ENCODE assay signal across 21 cellular contexts in the genomic region with DNA sequence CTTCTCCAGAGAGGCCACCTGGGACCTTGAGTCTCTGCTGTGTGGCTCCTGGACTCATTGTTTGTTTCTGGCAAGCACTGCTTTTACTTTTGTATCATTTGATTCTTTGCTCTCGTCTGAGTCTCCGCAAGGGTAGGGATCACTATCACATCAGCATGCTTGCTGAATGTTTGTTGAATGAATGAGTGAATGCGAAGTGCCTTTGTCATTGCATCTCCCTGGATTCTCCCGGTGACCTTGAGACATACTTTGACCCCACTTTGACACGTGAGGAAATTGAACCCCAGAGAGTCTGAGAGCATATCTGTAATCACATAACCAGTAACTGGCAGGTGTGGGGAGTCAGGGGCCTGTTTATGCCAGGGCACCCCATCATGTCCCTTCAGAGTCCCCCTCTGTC.
DNase-seq lines count a peak whose midpoint lies in the region; ATAC-seq and TF ChIP-seq lines count a peak whose summit lies in the region.
"Had no signal": no experiment of that assay in that cellular context is flagged by ENCODE, and none has a peak within 500 bp of the region (broad histone marks: within the 10 kb centered on the region; RNA-seq: fewer than 3 reads in every experiment).

No MANE protein-coding gene starts in this region.

- no peak overlapping the region for H3K4me3 Mint-ChIP-seq in H9
- H3K4me3 Mint-ChIP-seq: activated B cell treated with CpG ODN at 0.5 μM for 24 hours; activated CD4-positive, alpha-beta memory T cell treated with anti-CD3 and anti-CD28 coated beads for 36 hours; activated naive CD4-positive, alpha-beta T cell treated with anti-CD3 and anti-CD28 coated beads, Interleukin-2, amount 10 ng/mL, durations not matched to agents 7 days and 5 days; activated T-cell treated with anti-CD3 and anti-CD28 coated beads, Interleukin-2, amount 50 U/mL, for 24 hours had no signal

- H3K9me3 ChIP-seq in BLaER1 treated with 17β-estradiol and CSF1 and Interleukin-3, amounts not matched to agents 10 nM and 100 nM (replicated peaks in 1 of 11) = no peaks in the 10 kb centered on the region
- H3K9me3 ChIP-seq in H9 (ENCODE audit: control insufficient read depth, low read depth, low read length) (no peaks in the 10 kb centered on the region), esophagus muscularis mucosa (no peaks in the 10 kb centered on the region), osteoblast (ENCODE audit: low read depth, low read length) (no peaks in the 10 kb centered on the region)
- H3K9me3 ChIP-seq: pancreas, tibial artery had no signal

- no peaks in the 10 kb centered on the region for H3K23me2 ChIP-seq in H9 (ENCODE audit: insufficient read length, low read depth, low read length, poor library complexity, severe bottlenecking)

- H2BK5ac ChIP-seq in H9 (ENCODE audit: insufficient read length, low read length) = no peak overlapping the region

- H3K14ac ChIP-seq in H9 (ENCODE audit: insufficient read depth, low read length) = no peak overlapping the region

- no peak for TF ChIP-seq EP300 in esophagus muscularis mucosa (IDR thresholded peaks at IDR 0.05)

- no peaks in the 10 kb centered on the region for H3K9me3 Mint-ChIP-seq in H9
- H3K9me3 Mint-ChIP-seq: activated B cell treated with CpG ODN at 0.5 μM for 24 hours; activated CD4-positive, alpha-beta memory T cell treated with anti-CD3 and anti-CD28 coated beads for 36 hours; activated naive CD4-positive, alpha-beta T cell treated with anti-CD3 and anti-CD28 coated beads, Interleukin-2, amount 10 ng/mL, durations not matched to agents 7 days and 5 days; activated T-cell treated with anti-CD3 and anti-CD28 coated beads, Interleukin-2, amount 50 U/mL, for 24 hours had no signal

- H3K36me3 Mint-ChIP-seq in H9 (ENCODE audit: insufficient read depth in 1 of 3, low read depth in 3 of 3) = no peaks in the 10 kb centered on the region
- H3K36me3 Mint-ChIP-seq: activated CD4-positive, alpha-beta memory T cell treated with anti-CD3 and anti-CD28 coated beads for 36 hours; activated naive CD4-positive, alpha-beta T cell treated with anti-CD3 and anti-CD28 coated beads, Interleukin-2, amount 10 ng/mL, durations not matched to agents 7 days and 5 days had no signal

- H2BK15ac ChIP-seq in H9 (ENCODE audit: low read depth, low read length) = no peak overlapping the region

- H3K27me3 Mint-ChIP-seq in H9 (ENCODE audit: low read depth) = no peaks in the 10 kb centered on the region
- H3K27me3 Mint-ChIP-seq: activated B cell treated with CpG ODN at 0.5 μM for 24 hours; activated CD4-positive, alpha-beta memory T cell treated with anti-CD3 and anti-CD28 coated beads for 36 hours; activated naive CD4-positive, alpha-beta T cell treated with anti-CD3 and anti-CD28 coated beads, Interleukin-2, amount 10 ng/mL, durations not matched to agents 7 days and 5 days; activated T-cell treated with anti-CD3 and anti-CD28 coated beads, Interleukin-2, amount 50 U/mL, for 24 hours had no signal

- H3K79me2 ChIP-seq in H9 (ENCODE audit: insufficient read depth, low read length) (no peaks in the 10 kb centered on the region), osteoblast (ENCODE audit: insufficient read depth, low read length) (peaks cover 86% of the 10 kb centered on the region)

- H2AK5ac ChIP-seq in H9 (ENCODE audit: insufficient read length, low read length) = no peak overlapping the region

- no peak overlapping the region for H3T11ph ChIP-seq in H9 (ENCODE audit: low read length)

- no peaks in the 10 kb centered on the region for H3K27me3 ChIP-seq in BLaER1 treated with 17β-estradiol and CSF1 and Interleukin-3, amounts not matched to agents 10 nM and 100 nM
- H3K27me3 ChIP-seq in H9 (ENCODE audit: insufficient read depth, low read length) (no peaks in the 10 kb centered on the region), esophagus muscularis mucosa (no peaks in the 10 kb centered on the region), osteoblast (ENCODE audit: insufficient read depth, low read length) (no peaks in the 10 kb centered on the region)
- H3K27me3 ChIP-seq: pancreas, tibial artery had no signal

- H3K79me1 ChIP-seq in H9 (ENCODE audit: insufficient read depth, low read depth, low read length, poor library complexity, severe bottlenecking) = no peaks in the 10 kb centered on the region

- H3K4me2 ChIP-seq in BLaER1 treated with 17β-estradiol and CSF1 and Interleukin-3, amounts not matched to agents 10 nM and 100 nM = peak overlapping the region in 7 of 11 experiments; percentile 6 to 49 (median 35); a peak in 11 of 22 replicates
- no peak overlapping the region for H3K4me2 ChIP-seq in H9 (ENCODE audit: insufficient read depth, insufficient read length, low read length)
- H3K4me2 ChIP-seq in osteoblast (ENCODE audit: insufficient read depth, low read length) = no peak overlapping the region

- H2AFZ ChIP-seq in H9 (ENCODE audit: low read length) = no peak overlapping the region
- H2AFZ ChIP-seq in osteoblast (ENCODE audit: low read length) = no peak overlapping the region

- no peak overlapping the region for H3K4me3 ChIP-seq in BLaER1 treated with 17β-estradiol and CSF1 and Interleukin-3, amounts not matched to agents 10 nM and 100 nM
- H3K4me3 ChIP-seq in esophagus muscularis mucosa (no peak overlapping the region), osteoblast (ENCODE audit: insufficient read depth, low read length) (no peak overlapping the region)
- H3K4me3 ChIP-seq: pancreas, SK-N-MC, tibial artery had no signal

- H3K56ac ChIP-seq in H9 (ENCODE audit: insufficient read length, low read depth, low read length) = no peak overlapping the region

- H3K9ac ChIP-seq in BLaER1 treated with 17β-estradiol and CSF1 and Interleukin-3, amounts not matched to agents 10 nM and 100 nM = peak overlapping the region in 3 of 11 experiments; percentile 12 to 35 (median 18); a peak in 3 of 22 replicates
- no peak overlapping the region for H3K9ac ChIP-seq in H9 (ENCODE audit: extremely low read depth, insufficient read length, low read length)

- peaks cover 99 to 100% (median 100%) of the 10 kb centered on the region in 11 experiments for H4K20me1 ChIP-seq in BLaER1 treated with 17β-estradiol and CSF1 and Interleukin-3, amounts not matched to agents 10 nM and 100 nM
- H4K20me1 ChIP-seq in H9 (ENCODE audit: control insufficient read depth, insufficient read depth, insufficient read length) (no peaks in the 10 kb centered on the region), osteoblast (ENCODE audit: insufficient read depth, low read length) (peaks cover 42% of the 10 kb centered on the region)

- peaks cover 26 to 96% (median 60%) of the 10 kb centered on the region in 11 experiments; a peak in 20 of 22 replicates for H3K36me3 ChIP-seq in BLaER1 treated with 17β-estradiol and CSF1 and Interleukin-3, amounts not matched to agents 10 nM and 100 nM
- H3K36me3 ChIP-seq in esophagus muscularis mucosa (peaks cover 0 to 32% (median 24%) of the 10 kb centered on the region in 4 donors), osteoblast (ENCODE audit: insufficient read depth, low read length) (peaks cover 11% of the 10 kb centered on the region)
- H3K36me3 ChIP-seq: pancreas had no signal

- no peak for TF ChIP-seq POLR2A in esophagus muscularis mucosa (IDR thresholded peaks at IDR 0.05; ENCODE audit: low read depth)

- no peak overlapping the region for H2BK120ac ChIP-seq in H9 (ENCODE audit: low read depth, low read length, poor library complexity, severe bottlenecking)

- no peak for DNase-seq in H9
- DNase-seq in esophagus muscularis mucosa (ENCODE audit: extremely low spot score) = no peak
- no peak for DNase-seq in osteoblast (ENCODE audit: insufficient read length, low spot score, missing footprints)
- DNase-seq in 8988T = no peak
- no peak for DNase-seq in GM19240 (ENCODE audit: insufficient read length, low spot score)
- DNase-seq: activated B cell treated with CpG ODN at 0.5 μM for 24 hours; activated CD4-positive, alpha-beta memory T cell treated with anti-CD3 and anti-CD28 coated beads for 36 hours; activated naive CD4-positive, alpha-beta T cell treated with anti-CD3 and anti-CD28 coated beads, Interleukin-2, amount 10 ng/mL, durations not matched to agents 7 days and 5 days; activated T-cell treated with anti-CD3 and anti-CD28 coated beads, Interleukin-2, amount 50 U/mL, for 24 hours; COR-L47; head of caudate nucleus; NCI-H1417 treated with DMSO at 0.1 percent for 48 hours; NCI-H524; pancreas; stimulated activated CD4-positive, alpha-beta T cell treated with anti-CD3 and anti-CD28 coated beads, Interleukin-1b, Interleukin-23, amount 100 ng/mL, for 48 hours; stimulated activated naive CD8-positive, alpha-beta T cell treated with anti-CD3 and anti-CD28 coated beads, Interleukin-15, Interleukin-2, amounts not matched to agents 100 U/mL and 50 U/mL, for 24 hours; T-helper 9 cell; tibial artery had no signal

- no peak for TF ChIP-seq CTCF in H9 (conservative IDR thresholded peaks at IDR 0.05)
- no peak for TF ChIP-seq CTCF in esophagus muscularis mucosa (IDR thresholded peaks at IDR 0.05)
- TF ChIP-seq CTCF in osteoblast (IDR thresholded peaks at IDR 0.05; ENCODE audit: extremely low read depth, low read depth, low read length) = no peak

- no peak for ATAC-seq in GM19452 (IDR thresholded peaks at IDR 0.05; ENCODE audit: unreplicated experiment)
- ATAC-seq: pancreas; stimulated activated naive CD8-positive, alpha-beta T cell treated with anti-CD3 and anti-CD28 coated beads, Interleukin-15, Interleukin-2, amounts not matched to agents 100 U/mL and 50 U/mL, for 24 hours had no signal

- peak overlapping the region; percentile 52 to 94 (median 87); a peak in 5 of 7 replicates for H3K27ac Mint-ChIP-seq in H9
- H3K27ac Mint-ChIP-seq: activated B cell treated with CpG ODN at 0.5 μM for 24 hours; activated CD4-positive, alpha-beta memory T cell treated with anti-CD3 and anti-CD28 coated beads for 36 hours; activated naive CD4-positive, alpha-beta T cell treated with anti-CD3 and anti-CD28 coated beads, Interleukin-2, amount 10 ng/mL, durations not matched to agents 7 days and 5 days; activated T-cell treated with anti-CD3 and anti-CD28 coated beads, Interleukin-2, amount 50 U/mL, for 24 hours had no signal

- peaks cover 80 to 100% (median 100%) of the 10 kb centered on the region in 10 experiments for H3K4me1 ChIP-seq in BLaER1 treated with 17β-estradiol and CSF1 and Interleukin-3, amounts not matched to agents 10 nM and 100 nM
- H3K4me1 ChIP-seq in H9 (ENCODE audit: insufficient read depth, low read length) (peaks cover 24% of the 10 kb centered on the region; the same call in 1 of the 2 replicates), esophagus muscularis mucosa (peaks cover 98 to 100% (median 100%) of the 10 kb centered on the region in 4 donors), osteoblast (ENCODE audit: insufficient read depth, low read length) (peaks cover 65% of the 10 kb centered on the region)

- no CpG with 5 or more reads among the region's 5 CpGs for WGBS in H9 (ENCODE audit: extremely low coverage, insufficient read length, low lambda C conversion rate)
- 58% methylated on average over 5 of the region's 5 CpGs for WGBS in esophagus muscularis mucosa

- H2BK12ac ChIP-seq in H9 (ENCODE audit: insufficient read length, low read depth, low read length) = no peak overlapping the region

- no peak overlapping the region for H4K91ac ChIP-seq in H9 (ENCODE audit: insufficient read length, low read depth, low read length)

- H3K23ac ChIP-seq in H9 (ENCODE audit: insufficient read length, low read depth, low read length) = no peak overlapping the region

- no peak overlapping the region for H4K5ac ChIP-seq in H9 (ENCODE audit: insufficient read length, low read depth, low read length)

- no peak overlapping the region for H3K18ac ChIP-seq in H9 (ENCODE audit: insufficient read length, low read depth, low read length)

- intact Hi-C loops in esophagus muscularis mucosa (cut with DNase I) = no loop called here

- H3K27ac ChIP-seq in BLaER1 treated with 17β-estradiol and CSF1 and Interleukin-3, amounts not matched to agents 10 nM and 100 nM = 0 out of 22 replicates have a peak overlapping the region, but pooled peaks of 2 of the 11 experiments have one; percentile 1 to 19
- H3K27ac ChIP-seq in H9 (ENCODE audit: insufficient read length, low read depth, low read length) = no peak overlapping the region
- H3K27ac ChIP-seq in esophagus muscularis mucosa (replicated peaks in 1 of 4) = peak overlapping the region; percentile 85 to 90 (median 88)
- peak overlapping the region; percentile 15 for H3K27ac ChIP-seq in osteoblast (ENCODE audit: low read depth, low read length)
- H3K27ac ChIP-seq: pancreas, SK-N-MC had no signal

- H3K4me1 Mint-ChIP-seq in H9 = peaks cover 38 to 47% of the 10 kb centered on the region in 2 experiments
- H3K4me1 Mint-ChIP-seq: activated B cell treated with CpG ODN at 0.5 μM for 24 hours; activated naive CD4-positive, alpha-beta T cell treated with anti-CD3 and anti-CD28 coated beads, Interleukin-2, amount 10 ng/mL, durations not matched to agents 7 days and 5 days had no signal

- no peak overlapping the region for H3K4ac ChIP-seq in H9 (ENCODE audit: low read depth, low read length)

- H4K8ac ChIP-seq in H9 (replicated peaks; ENCODE audit: insufficient read length, low read depth, low read length) = no peak overlapping the region

- H2BK20ac ChIP-seq in H9 (ENCODE audit: low read depth, low read length, poor library complexity, severe bottlenecking) = no peak overlapping the region

Comparison
In these comparisons a context has a peak if more than half of its experiments do, and no peak if none do; other contexts are left out.
1. H3K4me2 ChIP-seq: peak in BLaER1 treated with 17β-estradiol and CSF1 and Interleukin-3, amounts not matched to agents 10 nM and 100 nM (7 of 11); none in H9 (single experiment) and osteoblast (single experiment).